ENCODE assay signal across 8 cellular contexts in genomic region chr10:97714401-97715258, GRCh38. TPM values are rescaled to one million over a fixed set of nuclear protein-coding genes. Genes with fewer than 3 reads are reported as not detected.
A peak's percentile ranks its signal among the peaks of the same experiment; 100 is the strongest.
DNase-seq lines count a peak whose midpoint lies in the region; ATAC-seq and TF ChIP-seq lines count a peak whose summit lies in the region.

No MANE protein-coding gene starts in this region.

- H3K9me3 Mint-ChIP-seq in IgD-negative memory B cell: no peaks in the 10 kb centered on the region
- H3K9me3 Mint-ChIP-seq in activated CD8-positive, alpha-beta T cell treated with anti-CD3 and anti-CD28 coated beads for 36 hours: no peaks in the 10 kb centered on the region
- no peaks in the 10 kb centered on the region for H3K9me3 Mint-ChIP-seq in natural killer cell treated with Interleukin-12 subunit alpha and Interleukin-12 subunit beta and Interleukin-15 and Interleukin-18, amount 100 ng/mL, for 72 hours

- peaks cover 28% of the 10 kb centered on the region for H3K4me1 ChIP-seq in ES-I3 (ENCODE audit: insufficient read depth, low read length)

- no peaks in the 10 kb centered on the region for H3K9me3 ChIP-seq in ES-I3 (ENCODE audit: control insufficient read depth, insufficient read depth, low read length)

- H3K36me3 Mint-ChIP-seq in IgD-negative memory B cell: peaks cover 1% of the 10 kb centered on the region
- H3K36me3 Mint-ChIP-seq in activated CD8-positive, alpha-beta T cell treated with anti-CD3 and anti-CD28 coated beads for 36 hours (ENCODE audit: low read depth): peaks cover 1% of the 10 kb centered on the region
- no peaks in the 10 kb centered on the region for H3K36me3 Mint-ChIP-seq in natural killer cell treated with Interleukin-12 subunit alpha and Interleukin-12 subunit beta and Interleukin-15 and Interleukin-18, amount 100 ng/mL, for 72 hours

- H3K27ac Mint-ChIP-seq in IgD-negative memory B cell: peak overlapping the region in 1 of 3 donors; percentile 59
- H3K27ac Mint-ChIP-seq in activated CD8-positive, alpha-beta T cell treated with anti-CD3 and anti-CD28 coated beads for 36 hours: peak overlapping the region; percentile 38
- no peak overlapping the region for H3K27ac Mint-ChIP-seq in natural killer cell treated with Interleukin-12 subunit alpha and Interleukin-12 subunit beta and Interleukin-15 and Interleukin-18, amount 100 ng/mL, for 72 hours

- peak overlapping the region; percentile 91 to 99 (median 98) for H3K4me3 Mint-ChIP-seq in IgD-negative memory B cell
- peak overlapping the region; percentile 98 for H3K4me3 Mint-ChIP-seq in activated CD8-positive, alpha-beta T cell treated with anti-CD3 and anti-CD28 coated beads for 36 hours
- H3K4me3 Mint-ChIP-seq in natural killer cell treated with Interleukin-12 subunit alpha and Interleukin-12 subunit beta and Interleukin-15 and Interleukin-18, amount 100 ng/mL, for 72 hours: peak overlapping the region; percentile 85

- TF ChIP-seq CTCF in activated CD8-positive, alpha-beta T cell treated with anti-CD3 and anti-CD28 coated beads for 36 hours (IDR thresholded peaks at IDR 0.05): no peak

- intact Hi-C loops in activated CD8-positive, alpha-beta T cell treated with anti-CD3 and anti-CD28 coated beads for 36 hours (cut with micrococcal nuclease): no loop called here

- peak; percentile 49 for ATAC-seq in GM21515 (IDR thresholded peaks at IDR 0.05; ENCODE audit: unreplicated experiment)
- peak; percentile 38 for ATAC-seq in activated CD8-positive, alpha-beta T cell treated with anti-CD3 and anti-CD28 coated beads for 36 hours
- peak; percentile 4 to 53 for ATAC-seq in natural killer cell treated with Interleukin-12 subunit alpha and Interleukin-12 subunit beta and Interleukin-15 and Interleukin-18, amount 100 ng/mL, for 72 hours
- ATAC-seq in HG03097 (IDR thresholded peaks at IDR 0.05; ENCODE audit: low FRiP score, unreplicated experiment): no peak

- CTCF ChIA-PET in activated CD8-positive, alpha-beta T cell treated with anti-CD3 and anti-CD28 coated beads for 36 hours (lab: Charles Lee): interaction anchor here (1.0 to 20.1 kb wide), 6 partner anchors 12 to 66 kb away, joined by 3 to 537 read pairs (median 7); partner anchors contain the start of genes AVPI1 and ZFYVE27

- peak; percentile 40 for DNase-seq in activated CD8-positive, alpha-beta T cell treated with anti-CD3 and anti-CD28 coated beads for 36 hours
- DNase-seq in fibroblast of peridontal ligament (ENCODE audit: extremely low read depth): peak; percentile 83
- peak; percentile 60 for DNase-seq in natural killer cell treated with Interleukin-12 subunit alpha and Interleukin-12 subunit beta and Interleukin-15 and Interleukin-18, amount 100 ng/mL, for 72 hours (ENCODE audit: low spot score)
- no peak for DNase-seq in activated effector memory CD4-positive, alpha-beta T cell treated with anti-CD3 and anti-CD28 coated beads, Interleukin-2, amount 50 U/mL, for 16 hours

- peaks cover 8% of the 10 kb centered on the region for H3K27me3 Mint-ChIP-seq in IgD-negative memory B cell
- peaks cover 13% of the 10 kb centered on the region for H3K27me3 Mint-ChIP-seq in activated CD8-positive, alpha-beta T cell treated with anti-CD3 and anti-CD28 coated beads for 36 hours
- H3K27me3 Mint-ChIP-seq in natural killer cell treated with Interleukin-12 subunit alpha and Interleukin-12 subunit beta and Interleukin-15 and Interleukin-18, amount 100 ng/mL, for 72 hours: peaks cover 30 to 47% of the 10 kb centered on the region in 2 donors

- peaks cover 7 to 11% (median 9%) of the 10 kb centered on the region in 3 donors for H3K4me1 Mint-ChIP-seq in IgD-negative memory B cell
- H3K4me1 Mint-ChIP-seq in activated CD8-positive, alpha-beta T cell treated with anti-CD3 and anti-CD28 coated beads for 36 hours (ENCODE audit: low read depth): peaks cover 6% of the 10 kb centered on the region
- peaks cover 12 to 15% of the 10 kb centered on the region in 2 donors for H3K4me1 Mint-ChIP-seq in natural killer cell treated with Interleukin-12 subunit alpha and Interleukin-12 subunit beta and Interleukin-15 and Interleukin-18, amount 100 ng/mL, for 72 hours (ENCODE audit: low read depth in 2 of 2)

- POLR2A ChIA-PET in activated CD8-positive, alpha-beta T cell treated with anti-CD3 and anti-CD28 coated beads for 36 hours (lab: Charles Lee): interaction anchor here (0.6 to 3.0 kb wide), 9 partner anchors 10 to 55 kb away, joined by 3 to 19 read pairs (median 5); partner anchors contain the start of genes AVPI1 and ZFYVE27

- peak overlapping the region; percentile 88 for H3K9ac ChIP-seq in ES-I3 (ENCODE audit: low read depth, low read length)

- H3K36me3 ChIP-seq in ES-I3 (ENCODE audit: insufficient read depth, low read length): no peaks in the 10 kb centered on the region

RNA-seq across cellular contexts. Expression of gene MARVELD1, which starts 1.1 kb away (rescaled TPM):
- 0.40 TPM for polyA plus RNA-seq in IgD-negative memory B cell
- 1 to 10 TPM; 2.3 to 2.9 TPM for total RNA-seq in activated CD8-positive, alpha-beta T cell treated with anti-CD3 and anti-CD28 coated beads for 36 hours
- under 1 TPM in 1 of 2 donors, not detected in 1; 0.75 TPM for total RNA-seq in natural killer cell treated with Interleukin-12 subunit alpha and Interleukin-12 subunit beta and Interleukin-15 and Interleukin-18, amount 100 ng/mL, for 72 hours

RNA-seq across cellular contexts. Expression of gene ZFYVE27, which starts 22.3 kb away (rescaled TPM):
- 35.4 TPM for polyA plus RNA-seq in IgD-negative memory B cell
- 10 to 100 TPM; 18.1 to 20.1 TPM for total RNA-seq in activated CD8-positive, alpha-beta T cell treated with anti-CD3 and anti-CD28 coated beads for 36 hours
- 10 to 100 TPM; 34.9 to 59.6 TPM for total RNA-seq in natural killer cell treated with Interleukin-12 subunit alpha and Interleukin-12 subunit beta and Interleukin-15 and Interleukin-18, amount 100 ng/mL, for 72 hours

RNA-seq across cellular contexts. Expression of gene AVPI1, which starts 27.6 kb away (rescaled TPM):
- 3.3 TPM for polyA plus RNA-seq in IgD-negative memory B cell
- total RNA-seq in activated CD8-positive, alpha-beta T cell treated with anti-CD3 and anti-CD28 coated beads for 36 hours: 1 to 10 TPM; 2.5 to 3.0 TPM
- under 1 TPM; 0.45 to 0.89 TPM for total RNA-seq in natural killer cell treated with Interleukin-12 subunit alpha and Interleukin-12 subunit beta and Interleukin-15 and Interleukin-18, amount 100 ng/mL, for 72 hours

RNA-seq across cellular contexts. Expression of gene SFRP5, which starts 57.2 kb away (rescaled TPM):
- polyA plus RNA-seq in IgD-negative memory B cell: not detected
- total RNA-seq in activated CD8-positive, alpha-beta T cell treated with anti-CD3 and anti-CD28 coated beads for 36 hours: under 1 TPM; 0.60 to 0.74 TPM
- total RNA-seq in natural killer cell treated with Interleukin-12 subunit alpha and Interleukin-12 subunit beta and Interleukin-15 and Interleukin-18, amount 100 ng/mL, for 72 hours: not detected
